In the genomic region with DNA sequence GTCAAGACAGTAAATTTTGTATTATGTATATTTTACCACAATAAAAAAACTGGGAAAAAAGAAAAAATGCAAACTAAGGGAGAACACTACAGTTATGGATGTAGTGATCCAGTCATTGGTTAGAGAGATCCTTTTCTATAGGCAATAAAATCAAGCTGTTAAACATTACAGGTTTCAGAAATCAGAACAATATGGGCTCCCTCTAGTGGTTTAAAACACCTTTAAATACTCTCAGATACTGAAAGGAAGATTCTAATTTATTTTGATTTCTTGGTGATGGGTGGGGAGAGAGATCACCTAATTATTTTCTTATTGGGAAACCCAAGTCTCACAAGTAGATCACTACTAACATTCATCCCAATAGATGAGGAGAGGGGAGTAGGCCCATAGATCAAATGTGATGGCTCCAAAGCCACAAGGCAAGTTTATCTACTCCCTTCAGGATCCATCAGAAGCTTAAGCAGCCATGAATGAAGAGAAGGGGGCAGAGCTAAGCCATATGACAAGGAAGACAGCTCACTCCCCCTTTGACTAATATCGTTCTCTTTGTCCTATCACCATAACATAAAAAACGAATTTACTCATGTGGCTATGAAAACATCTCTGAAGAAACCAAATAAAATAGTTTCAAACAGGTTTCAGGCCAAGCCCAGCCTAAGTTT, we compare ENCODE assay signal across 9 cellular contexts.
A peak's percentile ranks its signal among the peaks of the same experiment; 100 is the strongest.
DNase-seq lines count a peak whose midpoint lies in the region; ATAC-seq, FAIRE-seq and TF ChIP-seq lines count a peak whose summit lies in the region.
"Had no signal": no experiment of that assay in that cellular context is flagged by ENCODE, and none has a peak within 500 bp of the region (broad histone marks: within the 10 kb centered on the region; RNA-seq: fewer than 3 reads in every experiment).

No MANE protein-coding gene starts in this region.

- FAIRE-seq in endometrium (lab: Jason Lieb, UNC): peak; percentile 74

- H3K4me1 ChIP-seq in A673 (ENCODE audit: insufficient read depth, low read length, poor library complexity, severe bottlenecking) (no peaks in the 10 kb centered on the region), PC-9 (replicated peaks; ENCODE audit: insufficient read depth) (peaks cover under 1% of the 10 kb centered on the region; the same call in 1 of the 2 replicates)

- no peaks in the 10 kb centered on the region for H4K20me1 ChIP-seq in PC-9 (ENCODE audit: insufficient read depth)

- H3K9me2 ChIP-seq in PC-9 (ENCODE audit: insufficient read depth): no peaks in the 10 kb centered on the region

- H3K4me2 ChIP-seq in PC-9: no peak overlapping the region

- in situ Hi-C loops in GM13976 (cut with MboI; ENCODE audit: low sequenced_read_pairs, unreplicated experiment): loop anchor here (25.0 kb wide), 1 partner anchor 341 kb away; no protein-coding TSS in a partner anchor

- TF ChIP-seq CTCF in A673 (conservative IDR thresholded peaks at IDR 0.05; ENCODE audit: low read depth, low read length) (peak; percentile 52), GM13976 (IDR thresholded peaks at IDR 0.05; ENCODE audit: borderline replicate concordance, control extremely low read depth, extremely low read depth, insufficient read depth, missing control alignments) (no peak), PC-9 (conservative IDR thresholded peaks at IDR 0.05) (peak; percentile 73)

- no peaks in the 10 kb centered on the region for H3K9me3 ChIP-seq in A673 (ENCODE audit: low read depth, low read length, poor library complexity, severe bottlenecking)
- no peaks in the 10 kb centered on the region for H3K9me3 ChIP-seq in PC-9 (ENCODE audit: insufficient read depth, low read depth)

- H3K27me3 ChIP-seq in A673 (replicated peaks; ENCODE audit: insufficient read depth, low read depth, low read length, poor library complexity) (no peaks in the 10 kb centered on the region), PC-9 (ENCODE audit: insufficient read depth, low read depth) (no peaks in the 10 kb centered on the region)

- H3K27ac ChIP-seq in A673 (ENCODE audit: low read depth, low read length, poor library complexity, severe bottlenecking) (no peak overlapping the region), PC-9 (no peak overlapping the region)
- H3K27ac ChIP-seq: epithelial cell of prostate had no signal

- no peak overlapping the region for H2AFZ ChIP-seq in PC-9

- H3K36me3 ChIP-seq in A673 (ENCODE audit: insufficient read depth, low read length, poor library complexity, severe bottlenecking): no peaks in the 10 kb centered on the region
- H3K36me3 ChIP-seq in PC-9 (ENCODE audit: low read depth): no peaks in the 10 kb centered on the region

- POLR2A ChIA-PET in A673 (lab: Charles Lee; ENCODE audit: low non-redundant PET) (no interaction called here), PC-9 (lab: Charles Lee; ENCODE audit: unreplicated experiment) (no interaction called here)

- ATAC-seq in HG02678 (IDR thresholded peaks at IDR 0.05; ENCODE audit: unreplicated experiment): no peak
- ATAC-seq in GM18909 (IDR thresholded peaks at IDR 0.05; ENCODE audit: poor library complexity, unreplicated experiment): no peak

- DNase-seq in A673 (ENCODE audit: low spot score) (peak; percentile 15), GM13976 (ENCODE audit: low spot score) (peak; percentile 24), PC-9 (no peak), pons (ENCODE audit: low spot score) (peak; percentile 37), GM19238 (ENCODE audit: insufficient read length, low spot score) (no peak)

- intact Hi-C loops in A673 (cut with micrococcal nuclease; ENCODE audit: unreplicated experiment): loop anchor here (5.0 to 10.0 kb wide), 3 partner anchors 288 to 526 kb away; partner anchors contain the start of gene GASK1A
- intact Hi-C loops in PC-9 (cut with micrococcal nuclease; ENCODE audit: unreplicated experiment): loop anchor here (2.0 to 5.0 kb wide), 2 partner anchors 346 to 542 kb away; no protein-coding TSS in a partner anchor

- no peak overlapping the region for H3K4me3 ChIP-seq in A673 (ENCODE audit: low read depth, low read length, poor library complexity, severe bottlenecking)
- no peak overlapping the region for H3K4me3 ChIP-seq in PC-9

- CTCF ChIA-PET in A673 (lab: Charles Lee) (interaction anchor here (0.6 to 1.3 kb wide), 2 partner anchors 280 to 541 kb away, joined by 3 to 6 read pairs; no protein-coding TSS in a partner anchor), PC-9 (lab: Charles Lee) (interaction anchor here (0.6 kb wide), 1 partner anchor 273 kb away, joined by 3 read pairs; no protein-coding TSS in a partner anchor)

- H3F3A ChIP-seq in PC-9 (ENCODE audit: insufficient read depth, low read depth): no peaks in the 10 kb centered on the region

- no peaks in the 10 kb centered on the region for H3K79me2 ChIP-seq in PC-9 (ENCODE audit: low read depth)

- BruUV-seq in A673 (replicated peaks; lab: Mats Ljungman, UMichigan) (no TSS peak), PC-9 (replicated peaks; lab: Mats Ljungman, UMichigan) (no TSS peak)

Comparison
In these comparisons a context has a peak if more than half of its experiments do, and no peak if none do; other contexts are left out.
1. DNase-seq: peak in A673 (single experiment), GM13976 (single experiment) and pons (single experiment); none in PC-9 (0 of 2) and GM19238 (single experiment).